ENCODE assay signal across 17 cellular contexts in genomic region chr4:6306299-6306698, GRCh38.
"Had no signal": no experiment of that assay in that cellular context is flagged by ENCODE, and none has a peak within 500 bp of the region (broad histone marks: within the 10 kb centered on the region; RNA-seq: fewer than 3 reads in every experiment).

No MANE protein-coding gene starts in this region.

- H3K4me2 ChIP-seq: hepatocyte had no signal

- H3K9me3 ChIP-seq: esophagus muscularis mucosa, gastroesophageal sphincter, heart left ventricle, lower lobe of right lung, mucosa of descending colon had no signal

- DNase-seq: dermis blood vessel endothelial cell; dorsolateral prefrontal cortex; effector CD4-positive, alpha-beta T cell; effector memory CD4-positive, alpha-beta T cell; foreskin keratinocyte; heart left ventricle; left cardiac atrium; left lung; left ventricle myocardium superior; lower lobe of right lung; mesenchymal stem cell; mucosa of descending colon had no signal

- H3K4me3 ChIP-seq: coronary artery, esophagus muscularis mucosa, gastroesophageal sphincter, heart left ventricle, hepatocyte, left lung, lower lobe of right lung, mucosa of descending colon had no signal

- H3K4me1 ChIP-seq: foreskin keratinocyte, left lung, lower lobe of right lung had no signal

- H3K79me2 ChIP-seq: hepatocyte had no signal

- ATAC-seq: foreskin keratinocyte, gastroesophageal sphincter, heart left ventricle, left cardiac atrium, left lung, left ventricle myocardium superior, lower lobe of right lung, mucosa of descending colon had no signal

- H3K4me3 Mint-ChIP-seq: mesothelial cell of epicardium had no signal

- H3K27ac ChIP-seq: coronary artery, esophagus muscularis mucosa, foreskin keratinocyte, gastroesophageal sphincter, heart left ventricle, hepatocyte, left lung, lower lobe of right lung had no signal

- H3K27me3 ChIP-seq: dorsolateral prefrontal cortex had no signal

- H3K27ac Mint-ChIP-seq: mesothelial cell of epicardium had no signal

- H3K4me1 Mint-ChIP-seq: mesothelial cell of epicardium had no signal

- H2AFZ ChIP-seq: hepatocyte had no signal
